2 cellular contexts compared by ENCODE assay signal in the genomic region with DNA sequence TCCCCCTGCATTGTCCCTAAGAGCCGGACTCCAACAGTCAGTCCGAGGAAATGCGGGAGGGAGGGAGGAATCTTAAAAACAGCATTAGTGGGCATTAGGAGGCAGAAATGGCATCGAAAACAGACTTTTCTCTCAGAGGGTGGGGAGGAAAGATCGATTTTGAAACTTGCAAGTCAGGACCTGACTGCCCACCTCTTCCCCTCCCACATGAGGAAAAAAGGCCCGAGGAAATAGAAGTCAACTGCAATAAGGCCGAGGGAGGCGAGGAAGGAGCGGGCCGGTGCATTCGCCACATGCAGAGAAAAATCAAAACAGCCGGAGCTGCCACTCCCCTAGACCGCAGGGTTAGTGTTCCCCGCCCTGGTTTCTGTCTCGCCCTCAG.
TF ChIP-seq lines count a peak whose summit lies in the region.

No MANE protein-coding gene starts in this region.

TF ChIP-seq in SK-N-SH, 30 proteins besides CTCF, POLR2A, EP300 and RAD21 (continued from another document):
- TF ChIP-seq USF1 (IDR thresholded peaks at IDR 0.05; ENCODE audit: borderline replicate concordance, low read depth) (no peak), POLR2AphosphoS5 (IDR thresholded peaks at IDR 0.05; ENCODE audit: low read depth, low read length) (no peak), TCF12 (IDR thresholded peaks at IDR 0.05) (no peak), GATA2 (CRISPR knock-in tag; IDR thresholded peaks at IDR 0.05) (no peak), MEF2A (IDR thresholded peaks at IDR 0.05; ENCODE audit: borderline replicate concordance, low read depth) (no peak), RCOR1 (IDR thresholded peaks at IDR 0.05; ENCODE audit: low read length) (no peak), ELF1 (IDR thresholded peaks at IDR 0.05) (no peak)

TF ChIP-seq in SK-N-SH treated with all-trans-retinoic acid at 6 μM for 48 hours, 23 proteins besides CTCF, POLR2A, EP300 and RAD21 (continued from another document):
- TF ChIP-seq, protein P1, sequence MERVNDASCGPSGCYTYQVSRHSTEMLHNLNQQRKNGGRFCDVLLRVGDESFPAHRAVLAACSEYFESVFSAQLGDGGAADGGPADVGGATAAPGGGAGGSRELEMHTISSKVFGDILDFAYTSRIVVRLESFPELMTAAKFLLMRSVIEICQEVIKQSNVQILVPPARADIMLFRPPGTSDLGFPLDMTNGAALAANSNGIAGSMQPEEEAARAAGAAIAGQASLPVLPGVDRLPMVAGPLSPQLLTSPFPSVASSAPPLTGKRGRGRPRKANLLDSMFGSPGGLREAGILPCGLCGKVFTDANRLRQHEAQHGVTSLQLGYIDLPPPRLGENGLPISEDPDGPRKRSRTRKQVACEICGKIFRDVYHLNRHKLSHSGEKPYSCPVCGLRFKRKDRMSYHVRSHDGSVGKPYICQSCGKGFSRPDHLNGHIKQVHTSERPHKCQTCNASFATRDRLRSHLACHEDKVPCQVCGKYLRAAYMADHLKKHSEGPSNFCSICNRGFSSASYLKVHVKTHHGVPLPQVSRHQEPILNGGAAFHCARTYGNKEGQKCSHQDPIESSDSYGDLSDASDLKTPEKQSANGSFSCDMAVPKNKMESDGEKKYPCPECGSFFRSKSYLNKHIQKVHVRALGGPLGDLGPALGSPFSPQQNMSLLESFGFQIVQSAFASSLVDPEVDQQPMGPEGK (CRISPR knock-in tag; IDR thresholded peaks at IDR 0.05; ENCODE audit: borderline replicate concordance), result no peak
- TF ChIP-seq ZNF565 (CRISPR knock-in tag; conservative IDR thresholded peaks at IDR 0.05; ENCODE audit: low read depth), result no peak
